In the genomic region with DNA sequence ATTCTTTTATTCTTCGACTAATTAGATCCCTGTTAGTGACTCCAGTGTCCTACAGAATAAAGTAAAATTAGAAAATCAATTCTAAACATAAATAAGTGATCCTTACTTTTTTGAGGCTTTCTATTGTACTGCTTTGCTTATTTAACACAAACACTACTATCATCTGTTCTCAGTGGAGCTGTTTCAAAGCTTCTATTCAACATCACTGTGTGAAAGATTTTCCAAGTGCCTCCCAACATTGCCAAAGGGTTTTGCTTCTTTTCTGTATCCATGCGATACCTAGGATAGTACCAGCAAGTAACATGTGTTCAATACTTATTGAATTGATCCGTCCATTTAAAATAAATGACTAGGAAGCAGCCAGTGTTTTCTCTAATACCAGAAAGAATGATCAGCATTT, we compare ENCODE assay signal across 17 cellular contexts.
DNase-seq lines count a peak whose midpoint lies in the region; TF ChIP-seq lines count a peak whose summit lies in the region.
"Had no signal": no experiment of that assay in that cellular context is flagged by ENCODE, and none has a peak within 500 bp of the region (broad histone marks: within the 10 kb centered on the region; RNA-seq: fewer than 3 reads in every experiment).

No MANE protein-coding gene starts in this region.

- H3K9me2 ChIP-seq in SK-N-SH = no peaks in the 10 kb centered on the region

- CTCF ChIA-PET in SK-N-SH (lab: Yijun Ruan, JAX) = interaction anchor here (1.1 to 1.4 kb wide), 2 partner anchors 11 to 515 kb away, joined by 3 read pairs; no protein-coding TSS in a partner anchor

- no peaks in the 10 kb centered on the region for H4K20me1 ChIP-seq in SK-N-SH (ENCODE audit: insufficient read depth)

- peaks cover 46% of the 10 kb centered on the region for H3K36me3 Mint-ChIP-seq in HFFc6 (ENCODE audit: low read depth)

- no peak overlapping the region for H3K4me2 ChIP-seq in SK-N-SH
- H3K4me2 ChIP-seq: A549 had no signal

- no peaks in the 10 kb centered on the region for H3K9me3 Mint-ChIP-seq in HFFc6
- H3K9me3 Mint-ChIP-seq: CD4-positive, alpha-beta memory T cell had no signal

- peaks cover 15% of the 10 kb centered on the region for H3F3A ChIP-seq in SK-N-SH (replicated peaks; ENCODE audit: insufficient read depth)

- H3K9me3 ChIP-seq in SK-N-SH = no peaks in the 10 kb centered on the region
- no peaks in the 10 kb centered on the region for H3K9me3 ChIP-seq in HAP-1
- H3K9me3 ChIP-seq: A549 had no signal

- peaks cover 6% of the 10 kb centered on the region for H3K4me1 Mint-ChIP-seq in HFFc6 (ENCODE audit: low read depth)

- POLR2A ChIA-PET in SK-N-SH (lab: Yijun Ruan, JAX) = no interaction called here

- DNase-seq in HFFc6 = no peak
- DNase-seq in dorsolateral prefrontal cortex = no peak
- DNase-seq in midbrain (lab: John Stamatoyannopoulos, UW) = peak; percentile 10
- no peak for DNase-seq in SK-N-SH
- DNase-seq in HAP-1 (ENCODE audit: low spot score in 2 of 2) = no peak
- no peak for DNase-seq in GM13976 (ENCODE audit: low spot score)
- DNase-seq: 8988T; C1 segment of cervical spinal cord; Calu3; CD4-positive, alpha-beta memory T cell; COR-L47; DMS53; DMS79 treated with DMSO at 0.1 percent for 48 hours; GF-D8; H7 had no signal

- H3K79me2 ChIP-seq in SK-N-SH (ENCODE audit: insufficient read depth) = no peaks in the 10 kb centered on the region

- no peaks in the 10 kb centered on the region; a peak in 1 of 4 replicates for H3K4me1 ChIP-seq in SK-N-SH (ENCODE audit: control insufficient read depth in 1 of 2, insufficient read depth in 2 of 2, low read depth in 1 of 2, low read length in 1 of 2)
- H3K4me1 ChIP-seq in HAP-1 = no peaks in the 10 kb centered on the region
- H3K4me1 ChIP-seq: A549 had no signal

- H3K27ac Mint-ChIP-seq in HFFc6 = 0 out of 2 replicates have a peak overlapping the region, but pooled peaks have one; percentile 27
- H3K27ac Mint-ChIP-seq: CD4-positive, alpha-beta memory T cell had no signal

- H3K36me3 ChIP-seq in SK-N-SH (replicated peaks in 1 of 2; ENCODE audit: control insufficient read depth in 1 of 2, insufficient read depth in 2 of 2, low read length in 1 of 2) (peaks cover 86 to 95% of the 10 kb centered on the region in 2 experiments), HAP-1 (replicated peaks) (peaks cover 75% of the 10 kb centered on the region)

- no peak overlapping the region for H3K4me3 Mint-ChIP-seq in HFFc6
- H3K4me3 Mint-ChIP-seq: CD4-positive, alpha-beta memory T cell had no signal

- no peak overlapping the region for H3K9ac ChIP-seq in SK-N-SH

- no peak for TF ChIP-seq EP300 in SK-N-SH (IDR thresholded peaks at IDR 0.05; ENCODE audit: borderline replicate concordance in 1 of 2, low read depth in 1 of 2, low read length in 1 of 2)

- TF ChIP-seq CTCF in HFFc6 (IDR thresholded peaks at IDR 0.05) (no peak), dorsolateral prefrontal cortex (IDR thresholded peaks at IDR 0.05 in 54 of 56, conservative IDR thresholded peaks at IDR 0.05 in 2 of 56; ENCODE audit: low read depth in 1 of 56, partially characterized antibody in 56 of 56) (no peak), SK-N-SH (IDR thresholded peaks at IDR 0.05) (no peak), GM13976 (IDR thresholded peaks at IDR 0.05; ENCODE audit: borderline replicate concordance, control extremely low read depth, extremely low read depth, insufficient read depth, missing control alignments) (no peak)

- 95% methylated on average over 3 of the region's 3 CpGs for WGBS in SK-N-SH (ENCODE audit: low lambda C conversion rate)

- in situ Hi-C loops in HAP-1 (cut with MboI; ENCODE audit: low sequenced_read_pairs) = no loop called here
- in situ Hi-C loops in GM13976 (cut with MboI; ENCODE audit: low sequenced_read_pairs, unreplicated experiment) = no loop called here

- TF ChIP-seq RAD21 in SK-N-SH (IDR thresholded peaks at IDR 0.05; ENCODE audit: low read length) = no peak

- intact Hi-C loops in dorsolateral prefrontal cortex (cut with DNase I) = no loop called here

- H3K4me3 ChIP-seq in dorsolateral prefrontal cortex = no peak overlapping the region
- H3K4me3 ChIP-seq in SK-N-SH (ENCODE audit: low read depth in 2 of 2, low read length in 1 of 2) = no peak overlapping the region
- H3K4me3 ChIP-seq in HAP-1 = no peak overlapping the region
- H3K4me3 ChIP-seq: A549 had no signal

- H2AFZ ChIP-seq in SK-N-SH (ENCODE audit: low read depth) = no peak overlapping the region

- no peaks in the 10 kb centered on the region for H3K27me3 ChIP-seq in dorsolateral prefrontal cortex
- no peaks in the 10 kb centered on the region for H3K27me3 ChIP-seq in SK-N-SH (ENCODE audit: insufficient read depth)
- no peaks in the 10 kb centered on the region for H3K27me3 ChIP-seq in HAP-1 (ENCODE audit: low read depth)

- H3K27ac ChIP-seq in dorsolateral prefrontal cortex (peak overlapping the region in 48 of 59 donors; percentile 1 to 83 (median 34)), temporal lobe (ENCODE audit: low read depth, low read length) (peak overlapping the region; percentile 30), SK-N-SH (ENCODE audit: low read depth in 2 of 2, low read length in 1 of 2) (no peak overlapping the region)
- H3K27ac ChIP-seq: A549 had no signal

- H3K27me3 Mint-ChIP-seq in HFFc6 (ENCODE audit: insufficient read depth) = no peaks in the 10 kb centered on the region
- H3K27me3 Mint-ChIP-seq: CD4-positive, alpha-beta memory T cell had no signal

TF ChIP-seq in SK-N-SH, 30 proteins besides CTCF, POLR2A, EP300 and RAD21:
- TF ChIP-seq, protein P1, sequence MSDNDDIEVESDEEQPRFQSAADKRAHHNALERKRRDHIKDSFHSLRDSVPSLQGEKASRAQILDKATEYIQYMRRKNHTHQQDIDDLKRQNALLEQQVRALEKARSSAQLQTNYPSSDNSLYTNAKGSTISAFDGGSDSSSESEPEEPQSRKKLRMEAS (IDR thresholded peaks at IDR 0.05; ENCODE audit: low read depth) = no peak
TF ChIP-seq in SK-N-SH: peak in this region for 0.

Comparison
In these comparisons a context has a peak if more than half of its experiments do, and no peak if none do; other contexts are left out.
1. H3K27ac ChIP-seq: peak in dorsolateral prefrontal cortex (48 of 59) and temporal lobe (single experiment); none in SK-N-SH (0 of 2).